ENCODE assay signal across 21 cellular contexts in the genomic region with DNA sequence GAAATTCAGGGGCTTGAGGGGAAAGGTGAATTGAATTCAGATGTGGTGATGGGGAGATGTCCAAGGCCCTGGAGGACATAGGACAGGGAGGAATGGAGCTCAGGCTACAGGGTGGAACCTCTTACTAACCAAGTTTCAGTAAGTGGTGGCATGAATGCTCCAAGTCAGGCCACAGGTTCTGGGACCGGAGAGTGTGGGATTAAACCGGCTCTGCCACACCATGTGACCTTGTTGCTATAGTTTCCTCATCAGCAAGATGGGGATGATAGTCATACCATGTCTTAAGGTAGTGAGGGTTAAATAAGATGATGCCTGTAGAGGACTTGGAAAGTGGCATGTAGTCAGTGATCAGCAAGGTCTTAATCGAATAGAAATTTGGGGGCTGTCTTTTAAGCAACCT. TPM values are rescaled to one million over a fixed set of nuclear protein-coding genes. Genes with fewer than 3 reads are reported as not detected.
A peak's percentile ranks its signal among the peaks of the same experiment; 100 is the strongest.
DNase-seq lines count a peak whose midpoint lies in the region; ATAC-seq, FAIRE-seq and TF ChIP-seq lines count a peak whose summit lies in the region.
"Had no signal": no experiment of that assay in that cellular context is flagged by ENCODE, and none has a peak within 500 bp of the region (broad histone marks: within the 10 kb centered on the region; RNA-seq: fewer than 3 reads in every experiment).

No MANE protein-coding gene starts in this region.

- no peak for TF ChIP-seq EP300 in tibial nerve (IDR thresholded peaks at IDR 0.05)

- TF ChIP-seq CTCF in natural killer cell (IDR thresholded peaks at IDR 0.05) (no peak), tibial nerve (IDR thresholded peaks at IDR 0.05) (no peak)

- no peaks in the 10 kb centered on the region for H3K27me3 Mint-ChIP-seq in activated CD4-positive, alpha-beta T cell treated with anti-CD3 and anti-CD28 coated beads for 36 hours
- H3K27me3 Mint-ChIP-seq in activated naive CD8-positive, alpha-beta T cell treated with anti-CD3 and anti-CD28 coated beads, Interleukin-2, amount 10 ng/mL, durations not matched to agents 7 days and 5 days: no peaks in the 10 kb centered on the region
- H3K27me3 Mint-ChIP-seq in natural killer cell (ENCODE audit: low read depth in 2 of 2): no peaks in the 10 kb centered on the region

- H3K9me3 Mint-ChIP-seq in activated CD4-positive, alpha-beta T cell treated with anti-CD3 and anti-CD28 coated beads for 36 hours (ENCODE audit: low read depth): no peaks in the 10 kb centered on the region
- H3K9me3 Mint-ChIP-seq in activated naive CD8-positive, alpha-beta T cell treated with anti-CD3 and anti-CD28 coated beads, Interleukin-2, amount 10 ng/mL, durations not matched to agents 7 days and 5 days: no peaks in the 10 kb centered on the region
- no peaks in the 10 kb centered on the region for H3K9me3 Mint-ChIP-seq in natural killer cell

- H3K9me3 ChIP-seq in tibial nerve: no peaks in the 10 kb centered on the region
- H3K9me3 ChIP-seq: BLaER1 treated with 17β-estradiol and CSF1 and Interleukin-3, amounts not matched to agents 10 nM and 100 nM; MG63; sigmoid colon; transverse colon had no signal

- H3K36me3 ChIP-seq in tibial nerve: no peaks in the 10 kb centered on the region
- H3K36me3 ChIP-seq: MG63, transverse colon had no signal

- H3K4me1 ChIP-seq in tibial nerve: peaks cover 0 to 29% (median 15%) of the 10 kb centered on the region in 4 donors

- H3K4me3 ChIP-seq in tibial nerve: no peak overlapping the region
- H3K4me3 ChIP-seq: BLaER1 treated with 17β-estradiol and CSF1 and Interleukin-3, amounts not matched to agents 10 nM and 100 nM; MG63; sigmoid colon; transverse colon had no signal

- CTCF ChIA-PET in activated CD4-positive, alpha-beta T cell treated with anti-CD3 and anti-CD28 coated beads for 36 hours (lab: Charles Lee): interaction anchor here (7.7 kb wide), 1 partner anchor 21 kb away, joined by 49 read pairs; no protein-coding TSS in a partner anchor

- peak; percentile 50 for ATAC-seq in activated CD4-positive, alpha-beta T cell treated with anti-CD3 and anti-CD28 coated beads for 36 hours
- no peak for ATAC-seq in activated naive CD8-positive, alpha-beta T cell treated with anti-CD3 and anti-CD28 coated beads, Interleukin-2, amount 10 ng/mL, durations not matched to agents 7 days and 5 days (ENCODE audit: low read depth)
- ATAC-seq in natural killer cell: no peak

- peak; percentile 87 for FAIRE-seq in H54 (lab: Jason Lieb, UNC)
- FAIRE-seq: bronchial epithelial cell had no signal

- POLR2A ChIA-PET in activated CD4-positive, alpha-beta T cell treated with anti-CD3 and anti-CD28 coated beads for 36 hours (lab: Charles Lee): interaction anchor here (0.6 kb wide), 2 partner anchors 90 to 150 kb away, joined by 4 to 7 read pairs; a partner anchor contains a TSS
- POLR2A ChIA-PET in activated naive CD8-positive, alpha-beta T cell treated with anti-CD3 and anti-CD28 coated beads, Interleukin-2, amount 10 ng/mL, durations not matched to agents 7 days and 5 days (lab: Charles Lee): interaction anchor here (0.8 kb wide), 1 partner anchor 66 kb away, joined by 5 read pairs; no protein-coding TSS in a partner anchor

- TF ChIP-seq POLR2A in H54 (IDR thresholded peaks at IDR 0.05; ENCODE audit: low read depth, low read length) (no peak), tibial nerve (IDR thresholded peaks at IDR 0.05) (no peak)

- intact Hi-C loops in activated CD4-positive, alpha-beta T cell treated with anti-CD3 and anti-CD28 coated beads for 36 hours (cut with DNase I, micrococcal nuclease): no loop called here
- intact Hi-C loops in natural killer cell (cut with micrococcal nuclease): no loop called here

- no peak overlapping the region for H3K4me3 Mint-ChIP-seq in activated CD4-positive, alpha-beta T cell treated with anti-CD3 and anti-CD28 coated beads for 36 hours
- H3K4me3 Mint-ChIP-seq in activated naive CD8-positive, alpha-beta T cell treated with anti-CD3 and anti-CD28 coated beads, Interleukin-2, amount 10 ng/mL, durations not matched to agents 7 days and 5 days: no peak overlapping the region
- no peak overlapping the region for H3K4me3 Mint-ChIP-seq in natural killer cell

- peak; percentile 73 for DNase-seq in activated CD4-positive, alpha-beta T cell treated with anti-CD3 and anti-CD28 coated beads for 36 hours
- DNase-seq in activated CD4-positive, alpha-beta T cell treated with anti-CD3 and anti-CD28 coated beads, Interleukin-2, amount 50 U/mL, for 1 hour: no peak
- DNase-seq in H54 (ENCODE audit: insufficient read length, low spot score) (no peak), natural killer cell (no peak), NCI-H146 treated with DMSO at 0.1 percent for 48 hours (lab: John Stamatoyannopoulos, UW; ENCODE audit: unreplicated experiment) (no peak), DMS114 treated with DMSO at 0.1 percent for 48 hours (lab: John Stamatoyannopoulos, UW; ENCODE audit: unreplicated experiment) (no peak), tibial nerve (ENCODE audit: low spot score in 2 of 2) (no peak)
- DNase-seq in activated naive CD8-positive, alpha-beta T cell treated with anti-CD3 and anti-CD28 coated beads, Interleukin-2, amount 10 ng/mL, durations not matched to agents 7 days and 5 days: no peak
- DNase-seq: 8988T, DMS79, mesendoderm, MG63, NCI-H2029, NCI-H510A, occipital lobe, SHP77 treated with DMSO at 0.1 percent for 48 hours, sigmoid colon, transverse colon had no signal

- H3K27ac Mint-ChIP-seq in activated CD4-positive, alpha-beta T cell treated with anti-CD3 and anti-CD28 coated beads for 36 hours: peak overlapping the region; percentile 63
- H3K27ac Mint-ChIP-seq in activated naive CD8-positive, alpha-beta T cell treated with anti-CD3 and anti-CD28 coated beads, Interleukin-2, amount 10 ng/mL, durations not matched to agents 7 days and 5 days: peak overlapping the region; percentile 16
- H3K27ac Mint-ChIP-seq in natural killer cell: peak overlapping the region; percentile 83 to 87

- peaks cover 93% of the 10 kb centered on the region for H3K4me1 Mint-ChIP-seq in activated CD4-positive, alpha-beta T cell treated with anti-CD3 and anti-CD28 coated beads for 36 hours
- H3K4me1 Mint-ChIP-seq in activated naive CD8-positive, alpha-beta T cell treated with anti-CD3 and anti-CD28 coated beads, Interleukin-2, amount 10 ng/mL, durations not matched to agents 7 days and 5 days: peaks cover 56% of the 10 kb centered on the region
- peaks cover 56 to 58% of the 10 kb centered on the region in 2 donors for H3K4me1 Mint-ChIP-seq in natural killer cell

- WGBS in tibial nerve, 2 donors: 78 to 86% methylated on average over 3 of the region's 3 CpGs

- no peaks in the 10 kb centered on the region for H3K27me3 ChIP-seq in tibial nerve
- H3K27me3 ChIP-seq: BLaER1 treated with 17β-estradiol and CSF1 and Interleukin-3, amounts not matched to agents 10 nM and 100 nM; MG63; sigmoid colon; transverse colon had no signal

- H3K27ac ChIP-seq in tibial nerve: no peak overlapping the region
- H3K27ac ChIP-seq: BLaER1 treated with 17β-estradiol and CSF1 and Interleukin-3, amounts not matched to agents 10 nM and 100 nM; sigmoid colon; transverse colon had no signal

- H3K36me3 Mint-ChIP-seq in activated CD4-positive, alpha-beta T cell treated with anti-CD3 and anti-CD28 coated beads for 36 hours (ENCODE audit: low read depth): peaks cover 64% of the 10 kb centered on the region
- peaks cover 59% of the 10 kb centered on the region for H3K36me3 Mint-ChIP-seq in activated naive CD8-positive, alpha-beta T cell treated with anti-CD3 and anti-CD28 coated beads, Interleukin-2, amount 10 ng/mL, durations not matched to agents 7 days and 5 days
- no peaks in the 10 kb centered on the region for H3K36me3 Mint-ChIP-seq in natural killer cell

RNA-seq across cellular contexts. Expression of a gene that starts 16.3 kb away (rescaled TPM):
- 10 to 100 TPM; 50.3 to 51.9 TPM for total RNA-seq in activated CD4-positive, alpha-beta T cell treated with anti-CD3 and anti-CD28 coated beads for 36 hours
- 10 to 100 TPM; 36.4 to 44.9 TPM for total RNA-seq in activated naive CD8-positive, alpha-beta T cell treated with anti-CD3 and anti-CD28 coated beads, Interleukin-2, amount 10 ng/mL, durations not matched to agents 7 days and 5 days
- total RNA-seq in natural killer cell (10 to 100 TPM; 20.0 to 47.0 (median 41.1) TPM), tibial nerve (10 to 100 TPM in 3 of 4 donors, 1 to 10 TPM in 1; 6.3 to 20.4 (median 13.1) TPM)
- total RNA-seq: bronchial epithelial cell had no signal

RNA-seq across cellular contexts. Expression of a gene that starts 32.7 kb away (rescaled TPM):
- 1 to 10 TPM; 6.0 to 9.5 TPM for total RNA-seq in activated CD4-positive, alpha-beta T cell treated with anti-CD3 and anti-CD28 coated beads for 36 hours
- 10 to 100 TPM; 25.5 to 25.9 TPM for total RNA-seq in activated naive CD8-positive, alpha-beta T cell treated with anti-CD3 and anti-CD28 coated beads, Interleukin-2, amount 10 ng/mL, durations not matched to agents 7 days and 5 days
- total RNA-seq in natural killer cell: 10 to 100 TPM; 11.4 to 41.7 (median 25.5) TPM
- total RNA-seq in tibial nerve: not detected
- total RNA-seq: bronchial epithelial cell, kidney epithelial cell, occipital lobe had no signal

Comparison
In these comparisons a context has a peak if more than half of its experiments do, and no peak if none do; other contexts are left out.
1. H3K27ac Mint-ChIP-seq: peak in every context shown above with its lines; median percentile 85 in natural killer cell; 63 in activated CD4-positive, alpha-beta T cell treated with anti-CD3 and anti-CD28 coated beads for 36 hours; 16 in activated naive CD8-positive, alpha-beta T cell treated with anti-CD3 and anti-CD28 coated beads, Interleukin-2, amount 10 ng/mL, durations not matched to agents 7 days and 5 days.
2. RNA of a gene that starts 32.7 kb away (total RNA-seq): 25.5 to 25.9 TPM in activated naive CD8-positive, alpha-beta T cell treated with anti-CD3 and anti-CD28 coated beads, Interleukin-2, amount 10 ng/mL, durations not matched to agents 7 days and 5 days, 11.4 to 41.7 TPM in natural killer cell and 6.0 to 9.5 TPM in activated CD4-positive, alpha-beta T cell treated with anti-CD3 and anti-CD28 coated beads for 36 hours; not detected in tibial nerve; every median in the first group is over 4 times any median in the second.